ENCODE assay signal across 8 cellular contexts in the genomic region with DNA sequence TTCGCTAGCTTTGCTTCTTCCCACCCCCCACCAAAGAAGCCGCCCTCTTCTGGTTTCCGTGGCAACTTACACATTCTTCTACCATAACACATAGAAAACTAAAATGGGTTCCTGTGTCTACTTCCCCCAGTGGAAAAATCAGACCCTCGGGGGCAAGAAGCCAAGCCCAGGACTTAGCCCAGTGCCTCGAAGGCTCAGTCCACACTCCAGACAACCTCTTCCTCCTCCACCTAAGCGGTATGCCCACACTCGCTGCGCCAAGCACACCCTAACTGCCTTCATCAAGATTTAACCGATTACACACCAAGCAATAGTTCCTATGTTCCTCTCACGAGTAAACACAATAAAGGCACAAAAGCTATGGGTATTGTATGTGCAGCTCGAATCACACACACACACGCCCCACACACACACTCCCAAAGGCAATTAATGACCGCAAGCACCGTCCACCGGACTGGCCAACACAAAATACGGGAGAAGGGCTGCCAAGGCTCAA. TPM values are rescaled to one million over a fixed set of nuclear protein-coding genes. Genes with fewer than 3 reads are reported as not detected.
DNase-seq lines count a peak whose midpoint lies in the region; ATAC-seq and TF ChIP-seq lines count a peak whose summit lies in the region.

No MANE protein-coding gene starts in this region.

- H3K4me1 ChIP-seq in adrenal gland (replicated peaks in 1 of 2) (peaks cover 18 to 35% of the 10 kb centered on the region in 2 donors), left ventricle myocardium inferior (peaks cover 55% of the 10 kb centered on the region), aorta (ENCODE audit: control insufficient read depth in 1 of 2, insufficient read depth in 2 of 2, low read length in 2 of 2) (peaks cover 0 to 2% of the 10 kb centered on the region in 2 donors)

- TF ChIP-seq POLR2A in GM18505 (IDR thresholded peaks at IDR 0.05; ENCODE audit: borderline replicate concordance, extremely low read depth, insufficient read depth, insufficient read length) (no peak), adrenal gland (IDR thresholded peaks at IDR 0.05) (no peak)

- H3K27me3 ChIP-seq in adrenal gland, result no peaks in the 10 kb centered on the region
- no peaks in the 10 kb centered on the region for H3K27me3 ChIP-seq in left ventricle myocardium inferior (ENCODE audit: low read depth)
- no peaks in the 10 kb centered on the region for H3K27me3 ChIP-seq in aorta (ENCODE audit: control insufficient read depth in 1 of 2, insufficient read depth in 2 of 2, low read length in 1 of 2)

- intact Hi-C loops in adrenal gland (cut with DNase I) (no loop called here), left ventricle myocardium inferior (cut with micrococcal nuclease) (no loop called here), posterior cingulate gyrus (cut with DNase I) (loop anchor here (5.0 to 10.0 kb wide), 2 partner anchors 102 to 469 kb away; a partner anchor contains a TSS), aorta (cut with DNase I) (no loop called here)

- peaks cover 0 to 6% of the 10 kb centered on the region in 2 donors for H3K36me3 ChIP-seq in adrenal gland (replicated peaks in 1 of 2)
- peaks cover 14% of the 10 kb centered on the region for H3K36me3 ChIP-seq in left ventricle myocardium inferior
- no peaks in the 10 kb centered on the region for H3K36me3 ChIP-seq in aorta (ENCODE audit: control insufficient read depth in 1 of 2, insufficient read depth in 2 of 2, low read length in 1 of 2)

- peak overlapping the region; percentile 82 to 99 (median 97) for H3K27ac ChIP-seq in adrenal gland
- H3K27ac ChIP-seq in left ventricle myocardium inferior (replicated peaks), result peak overlapping the region; percentile 94
- H3K27ac ChIP-seq in aorta (ENCODE audit: low read depth in 1 of 2, low read length in 2 of 2), result peak overlapping the region; percentile 79 to 82

- peak in 1 of 6 experiments; percentile 9 for TF ChIP-seq CTCF in adrenal gland (IDR thresholded peaks at IDR 0.05)
- TF ChIP-seq CTCF in left ventricle myocardium inferior (IDR thresholded peaks at IDR 0.05; ENCODE audit: borderline replicate concordance), result no peak

- DNase-seq in SKM-1 treated with dmso at 0.1 percent for 144 hours (lab: John Stamatoyannopoulos, UW; ENCODE audit: unreplicated experiment) (peak; percentile 39), adrenal gland (peak; percentile 36 to 73 (median 49)), left ventricle myocardium inferior (peak; percentile 19), posterior cingulate gyrus (peak in 6 of 10 donors; percentile 13 to 87 (median 25)), aorta (peak; percentile 63 to 80), mesenteric fat pad (ENCODE audit: low spot score) (no peak)

- H3K4me3 ChIP-seq in adrenal gland (peak overlapping the region; percentile 73 to 98 (median 86)), left ventricle myocardium inferior (peak overlapping the region; percentile 86), aorta (ENCODE audit: low read length in 2 of 2) (peak overlapping the region; percentile 61 to 85)

- H3K9me3 ChIP-seq in adrenal gland (replicated peaks in 1 of 3) (no peaks in the 10 kb centered on the region), left ventricle myocardium inferior (replicated peaks) (no peaks in the 10 kb centered on the region), aorta (ENCODE audit: control insufficient read depth, low read length) (no peaks in the 10 kb centered on the region)

- 0% methylated on average over 10 to 16 of the region's 16 CpGs for WGBS in adrenal gland, 4 donors
- WGBS in aorta, 2 donors, result 0 to 1% methylated on average over 16 of the region's 16 CpGs

- ATAC-seq in GM18505 (IDR thresholded peaks at IDR 0.05; ENCODE audit: unreplicated experiment) (peak; percentile 16), HG03354 (IDR thresholded peaks at IDR 0.05; ENCODE audit: poor library complexity, severe bottlenecking, unreplicated experiment) (peak; percentile 40), aorta (ENCODE audit: low FRiP score) (peak; percentile 62)

RNA-seq across cellular contexts. Expression of a gene that starts 0.5 kb away (rescaled TPM):
- total RNA-seq in adrenal gland, result 10 to 100 TPM; 17.8 to 56.9 (median 25.8) TPM
- polyA plus RNA-seq in adrenal gland, result 10 to 100 TPM; 15.1 to 38.6 (median 19.1) TPM
- total RNA-seq in left ventricle myocardium inferior, result 15.7 TPM
- 10 to 100 TPM; 30.7 to 34.4 TPM for total RNA-seq in aorta
- 10 to 100 TPM; 15.7 to 18.5 TPM for polyA plus RNA-seq in aorta
- 23.0 TPM for total RNA-seq in mesenteric fat pad

RNA-seq across cellular contexts. Expression of a gene that starts 20.9 kb away (rescaled TPM):
- total RNA-seq in adrenal gland (10 to 100 TPM; 53.3 to 74.4 (median 57.8) TPM), left ventricle myocardium inferior (52.0 TPM), aorta (10 to 100 TPM; 67.2 to 68.1 TPM), mesenteric fat pad (53.5 TPM)
- polyA plus RNA-seq in adrenal gland (10 to 100 TPM; 21.0 to 69.6 (median 33.0) TPM), aorta (10 to 100 TPM; 43.2 to 87.6 TPM)
